Comparison of ENCODE assay signal across 2 cellular contexts in genomic region chr5:65338606-65339151, GRCh38.
TF ChIP-seq lines count a peak whose summit lies in the region.

No MANE protein-coding gene starts in this region.

TF ChIP-seq in IMR-90, 13 proteins besides CTCF, POLR2A, EP300 and RAD21:
- no peak for TF ChIP-seq ELK1 (IDR thresholded peaks at IDR 0.05; ENCODE audit: borderline replicate concordance, low read depth, low read length)
- TF ChIP-seq USF2 (IDR thresholded peaks at IDR 0.05; ENCODE audit: low read depth, low read length): no peak
- no peak for TF ChIP-seq MAFK (IDR thresholded peaks at IDR 0.05; ENCODE audit: low read depth, low read length)
- TF ChIP-seq BHLHE40 (IDR thresholded peaks at IDR 0.05; ENCODE audit: low read depth, low read length): no peak
- no peak for TF ChIP-seq RFX5 (IDR thresholded peaks at IDR 0.05; ENCODE audit: low read depth, low read length)
- TF ChIP-seq CEBPB (IDR thresholded peaks at IDR 0.05; ENCODE audit: low read depth, low read length): no peak

TF ChIP-seq in WTC11, 78 proteins besides CTCF, POLR2A, EP300 and RAD21 (continued from another document):
- TF ChIP-seq ATF6 (CRISPR knock-in tag; IDR thresholded peaks at IDR 0.05) (no peak), USF2 (CRISPR knock-in tag; IDR thresholded peaks at IDR 0.05) (peak; percentile 52; the same call in 1 of the 2 replicates)
